Comparison of ENCODE assay signal across 18 cellular contexts in genomic region chr22:46406349-46406748, GRCh38.
"Had no signal": no experiment of that assay in that cellular context is flagged by ENCODE, and none has a peak within 500 bp of the region (broad histone marks: within the 10 kb centered on the region; RNA-seq: fewer than 3 reads in every experiment).

No MANE protein-coding gene starts in this region.

- H3K9me3 ChIP-seq: left lung, lower lobe of right lung, neutrophil, sigmoid colon, testis, tibial artery had no signal

- H3K4me3 ChIP-seq: dorsolateral prefrontal cortex, hepatocyte, left lung, lower lobe of right lung, sigmoid colon, testis, tibial artery had no signal

- DNase-seq: dorsolateral prefrontal cortex; effector CD4-positive, alpha-beta T cell; left lung; lower lobe of right lung; sigmoid colon; stimulated activated CD4-positive, alpha-beta T cell treated with anti-CD3 and anti-CD28 coated beads, Interleukin-2, amount 100 ng/mL, for 24 hours; stimulated activated CD4-positive, alpha-beta T cell treated with anti-CD3 and anti-CD28 coated beads, Interleukin-4, amount 100 ng/mL, for 24 hours; stimulated activated naive CD8-positive, alpha-beta T cell treated with anti-CD3 and anti-CD28 coated beads, Interleukin-15, Interleukin-2, amounts not matched to agents 100 U/mL and 50 U/mL, for 24 hours; testis; tibial artery had no signal

- H3K27me3 ChIP-seq: hepatocyte, left lung, neutrophil, sigmoid colon, testis had no signal

- H3K36me3 ChIP-seq: neutrophil, sigmoid colon, tibial artery had no signal

- H3K4me1 ChIP-seq: left lung, lower lobe of right lung, parathyroid adenoma, sigmoid colon, testis, tibial artery had no signal

- FAIRE-seq: colon, frontal cortex, kidney had no signal

- H3K27ac ChIP-seq: dorsolateral prefrontal cortex, hepatocyte, left lung, lower lobe of right lung, neutrophil, parathyroid adenoma, sigmoid colon, testis, tibial artery had no signal

- ATAC-seq: left lung; naive thymus-derived CD8-positive, alpha-beta T cell; stimulated activated effector memory CD8-positive, alpha-beta T cell treated with anti-CD3 and anti-CD28 coated beads, Interleukin-12 subunit alpha, Interleukin-12 subunit beta, amount 100 ng/mL, for 72 hours had no signal
